ENCODE assay signal across 2 cellular contexts in the genomic region with DNA sequence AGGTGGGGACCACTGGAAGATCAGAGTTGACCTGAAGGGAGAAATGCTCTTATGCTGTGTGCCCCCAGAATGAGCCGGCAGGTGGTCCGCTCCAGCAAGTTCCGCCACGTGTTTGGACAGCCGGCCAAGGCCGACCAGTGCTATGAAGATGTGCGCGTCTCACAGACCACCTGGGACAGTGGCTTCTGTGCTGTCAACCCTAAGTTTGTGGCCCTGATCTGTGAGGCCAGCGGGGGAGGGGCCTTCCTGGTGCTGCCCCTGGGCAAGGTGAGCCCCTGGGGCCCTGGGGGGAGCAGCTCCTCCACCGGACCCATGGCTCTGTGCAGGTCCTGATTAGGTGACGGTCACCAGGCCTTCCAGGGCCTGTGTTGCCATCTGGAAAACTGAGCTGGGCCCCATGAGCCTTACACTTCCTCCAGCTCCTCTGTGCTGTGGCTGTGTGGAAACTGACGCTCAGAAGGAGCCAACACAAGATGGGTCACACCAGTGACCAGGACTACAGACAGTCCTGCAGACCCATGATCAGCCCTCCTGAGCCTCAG.
TF ChIP-seq lines count a peak whose summit lies in the region.

No MANE protein-coding gene starts in this region.

TF ChIP-seq in IMR-90, 13 proteins besides CTCF, POLR2A, EP300 and RAD21 (continued from another document):
- TF ChIP-seq MXI1 (IDR thresholded peaks at IDR 0.05; ENCODE audit: borderline replicate concordance, low read depth, low read length) (no peak), NFE2L2 (IDR thresholded peaks at IDR 0.05; ENCODE audit: low read depth, low read length) (no peak)

TF ChIP-seq in neural cell, 6 proteins besides CTCF, POLR2A, EP300 and RAD21 (continued from another document):
- TF ChIP-seq, protein P1, sequence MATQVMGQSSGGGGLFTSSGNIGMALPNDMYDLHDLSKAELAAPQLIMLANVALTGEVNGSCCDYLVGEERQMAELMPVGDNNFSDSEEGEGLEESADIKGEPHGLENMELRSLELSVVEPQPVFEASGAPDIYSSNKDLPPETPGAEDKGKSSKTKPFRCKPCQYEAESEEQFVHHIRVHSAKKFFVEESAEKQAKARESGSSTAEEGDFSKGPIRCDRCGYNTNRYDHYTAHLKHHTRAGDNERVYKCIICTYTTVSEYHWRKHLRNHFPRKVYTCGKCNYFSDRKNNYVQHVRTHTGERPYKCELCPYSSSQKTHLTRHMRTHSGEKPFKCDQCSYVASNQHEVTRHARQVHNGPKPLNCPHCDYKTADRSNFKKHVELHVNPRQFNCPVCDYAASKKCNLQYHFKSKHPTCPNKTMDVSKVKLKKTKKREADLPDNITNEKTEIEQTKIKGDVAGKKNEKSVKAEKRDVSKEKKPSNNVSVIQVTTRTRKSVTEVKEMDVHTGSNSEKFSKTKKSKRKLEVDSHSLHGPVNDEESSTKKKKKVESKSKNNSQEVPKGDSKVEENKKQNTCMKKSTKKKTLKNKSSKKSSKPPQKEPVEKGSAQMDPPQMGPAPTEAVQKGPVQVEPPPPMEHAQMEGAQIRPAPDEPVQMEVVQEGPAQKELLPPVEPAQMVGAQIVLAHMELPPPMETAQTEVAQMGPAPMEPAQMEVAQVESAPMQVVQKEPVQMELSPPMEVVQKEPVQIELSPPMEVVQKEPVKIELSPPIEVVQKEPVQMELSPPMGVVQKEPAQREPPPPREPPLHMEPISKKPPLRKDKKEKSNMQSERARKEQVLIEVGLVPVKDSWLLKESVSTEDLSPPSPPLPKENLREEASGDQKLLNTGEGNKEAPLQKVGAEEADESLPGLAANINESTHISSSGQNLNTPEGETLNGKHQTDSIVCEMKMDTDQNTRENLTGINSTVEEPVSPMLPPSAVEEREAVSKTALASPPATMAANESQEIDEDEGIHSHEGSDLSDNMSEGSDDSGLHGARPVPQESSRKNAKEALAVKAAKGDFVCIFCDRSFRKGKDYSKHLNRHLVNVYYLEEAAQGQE (IDR thresholded peaks at IDR 0.05; ENCODE audit: borderline replicate concordance): no peak
- TF ChIP-seq TAF1 (IDR thresholded peaks at IDR 0.05; ENCODE audit: low read depth): no peak
- TF ChIP-seq POLR2AphosphoS5 (IDR thresholded peaks at IDR 0.05): no peak
